ENCODE assay signal across 17 cellular contexts in the genomic region with DNA sequence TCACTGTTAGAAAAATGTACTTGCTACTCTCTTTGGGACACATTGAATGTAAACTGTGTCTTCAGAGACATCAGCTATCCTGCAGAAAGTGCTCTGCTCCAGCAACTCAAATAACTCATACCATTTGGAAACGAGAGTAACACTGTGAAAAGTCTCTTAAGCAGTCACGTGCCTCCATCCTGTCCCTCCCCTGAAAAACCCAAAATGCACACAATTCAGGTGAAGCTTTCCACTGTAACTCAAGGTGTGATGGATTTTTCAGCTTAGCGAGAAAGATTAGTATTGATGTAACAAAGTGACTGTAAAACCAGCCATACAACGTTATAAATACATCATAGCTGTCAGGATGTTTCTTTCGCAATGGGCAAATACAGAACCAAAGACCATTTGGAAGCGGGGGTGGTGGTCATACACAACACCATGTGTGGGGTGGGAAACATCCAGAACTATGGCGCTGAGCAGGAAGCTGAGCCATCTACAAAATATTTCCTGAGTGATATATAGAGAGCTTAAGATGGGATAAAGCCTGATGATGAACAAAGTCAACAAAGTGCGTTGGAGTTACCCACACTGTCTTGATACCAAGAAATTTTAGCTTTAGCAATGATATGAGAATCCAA.
DNase-seq lines count a peak whose midpoint lies in the region; ATAC-seq and TF ChIP-seq lines count a peak whose summit lies in the region.
"Had no signal": no experiment of that assay in that cellular context is flagged by ENCODE, and none has a peak within 500 bp of the region (broad histone marks: within the 10 kb centered on the region; RNA-seq: fewer than 3 reads in every experiment).

No MANE protein-coding gene starts in this region.

- H3K27ac Mint-ChIP-seq in activated CD8-positive, alpha-beta T cell treated with anti-CD3 and anti-CD28 coated beads for 36 hours = peak overlapping the region; percentile 73
- no peak overlapping the region for H3K27ac Mint-ChIP-seq in activated CD8-positive, alpha-beta T cell treated with anti-CD3 and anti-CD28 coated beads, Interleukin-2, amount 10 ng/mL, durations not matched to agents 7 days and 5 days

- peaks cover 44% of the 10 kb centered on the region for H3K36me3 Mint-ChIP-seq in activated CD8-positive, alpha-beta T cell treated with anti-CD3 and anti-CD28 coated beads for 36 hours (ENCODE audit: low read depth)
- peaks cover 5% of the 10 kb centered on the region for H3K36me3 Mint-ChIP-seq in activated CD8-positive, alpha-beta T cell treated with anti-CD3 and anti-CD28 coated beads, Interleukin-2, amount 10 ng/mL, durations not matched to agents 7 days and 5 days (ENCODE audit: low read depth)

- no peak for TF ChIP-seq CTCF in activated CD8-positive, alpha-beta T cell treated with anti-CD3 and anti-CD28 coated beads for 36 hours (IDR thresholded peaks at IDR 0.05)

- no peak for ATAC-seq in activated CD8-positive, alpha-beta T cell treated with anti-CD3 and anti-CD28 coated beads for 36 hours
- ATAC-seq in activated CD8-positive, alpha-beta T cell treated with anti-CD3 and anti-CD28 coated beads, Interleukin-2, amount 10 ng/mL, durations not matched to agents 7 days and 5 days = no peak
- ATAC-seq in HG03095 (IDR thresholded peaks at IDR 0.05; ENCODE audit: unreplicated experiment) = no peak
- ATAC-seq: activated T-cell treated with anti-CD3 and anti-CD28 coated beads, Interleukin-2, amount 50 U/mL, for 4 hours; right cardiac atrium; Right ventricle myocardium inferior had no signal

- no peak overlapping the region for H3K4me3 Mint-ChIP-seq in activated CD8-positive, alpha-beta T cell treated with anti-CD3 and anti-CD28 coated beads for 36 hours
- H3K4me3 Mint-ChIP-seq in activated CD8-positive, alpha-beta T cell treated with anti-CD3 and anti-CD28 coated beads, Interleukin-2, amount 10 ng/mL, durations not matched to agents 7 days and 5 days = no peak overlapping the region
- H3K4me3 Mint-ChIP-seq: activated T-cell treated with anti-CD3 and anti-CD28 coated beads, Interleukin-2, amount 50 U/mL, for 4 hours had no signal

- CTCF ChIA-PET in activated CD8-positive, alpha-beta T cell treated with anti-CD3 and anti-CD28 coated beads for 36 hours (lab: Charles Lee) = interaction anchor here (0.9 to 1.8 kb wide), 2 partner anchors 9 to 14 kb away, joined by 3 to 5 read pairs; no protein-coding TSS in a partner anchor
- CTCF ChIA-PET in activated CD8-positive, alpha-beta T cell treated with anti-CD3 and anti-CD28 coated beads, Interleukin-2, amount 10 ng/mL, durations not matched to agents 7 days and 5 days (lab: Charles Lee) = no interaction called here

- intact Hi-C loops in activated CD8-positive, alpha-beta T cell treated with anti-CD3 and anti-CD28 coated beads for 36 hours (cut with micrococcal nuclease) = no loop called here

- peak overlapping the region; percentile 8 for H3K4me3 ChIP-seq in skeletal muscle cell (ENCODE audit: low read depth, low read length)
- H3K4me3 ChIP-seq: esophagus muscularis mucosa, thoracic aorta had no signal

- H3K4me1 Mint-ChIP-seq in activated CD8-positive, alpha-beta T cell treated with anti-CD3 and anti-CD28 coated beads for 36 hours (ENCODE audit: low read depth) = peaks cover 79% of the 10 kb centered on the region
- H3K4me1 Mint-ChIP-seq in activated CD8-positive, alpha-beta T cell treated with anti-CD3 and anti-CD28 coated beads, Interleukin-2, amount 10 ng/mL, durations not matched to agents 7 days and 5 days (ENCODE audit: low read depth) = peaks cover 5% of the 10 kb centered on the region

- H3K9me3 Mint-ChIP-seq in activated CD8-positive, alpha-beta T cell treated with anti-CD3 and anti-CD28 coated beads for 36 hours = no peaks in the 10 kb centered on the region
- no peaks in the 10 kb centered on the region for H3K9me3 Mint-ChIP-seq in activated CD8-positive, alpha-beta T cell treated with anti-CD3 and anti-CD28 coated beads, Interleukin-2, amount 10 ng/mL, durations not matched to agents 7 days and 5 days (ENCODE audit: insufficient read depth)
- H3K9me3 Mint-ChIP-seq: activated T-cell treated with anti-CD3 and anti-CD28 coated beads, Interleukin-2, amount 50 U/mL, for 4 hours had no signal

- DNase-seq in activated CD8-positive, alpha-beta T cell treated with anti-CD3 and anti-CD28 coated beads for 36 hours = no peak
- no peak for DNase-seq in activated CD8-positive, alpha-beta T cell treated with anti-CD3 and anti-CD28 coated beads, Interleukin-2, amount 10 ng/mL, durations not matched to agents 7 days and 5 days
- DNase-seq in NCI-H226 (peak; percentile 95), dermis blood vessel endothelial cell (peak; percentile 66), skeletal muscle cell (ENCODE audit: low read depth) (peak; percentile 98), NCI-H2107 treated with DMSO at 0.1 percent for 48 hours (lab: John Stamatoyannopoulos, UW; ENCODE audit: unreplicated experiment) (no peak), GM19238 (ENCODE audit: insufficient read length, low spot score) (no peak)
- DNase-seq: 8988T; activated T-cell treated with anti-CD3 and anti-CD28 coated beads, Interleukin-2, amount 50 U/mL, for 4 hours; caudate nucleus; NCI-H1105 treated with DMSO at 0.1 percent for 48 hours; NCI-H446 treated with DMSO at 0.1 percent for 48 hours; right cardiac atrium had no signal

- no peaks in the 10 kb centered on the region for H3K27me3 Mint-ChIP-seq in activated CD8-positive, alpha-beta T cell treated with anti-CD3 and anti-CD28 coated beads for 36 hours
- H3K27me3 Mint-ChIP-seq in activated CD8-positive, alpha-beta T cell treated with anti-CD3 and anti-CD28 coated beads, Interleukin-2, amount 10 ng/mL, durations not matched to agents 7 days and 5 days (ENCODE audit: low read depth) = no peaks in the 10 kb centered on the region

- POLR2A ChIA-PET in activated CD8-positive, alpha-beta T cell treated with anti-CD3 and anti-CD28 coated beads for 36 hours (lab: Charles Lee) = interaction anchor here (1.2 to 1.4 kb wide), 4 partner anchors 9 to 70 kb away, joined by 3 to 5 read pairs (median 4); no protein-coding TSS in a partner anchor
- POLR2A ChIA-PET in activated CD8-positive, alpha-beta T cell treated with anti-CD3 and anti-CD28 coated beads, Interleukin-2, amount 10 ng/mL, durations not matched to agents 7 days and 5 days (lab: Charles Lee) = no interaction called here

Comparison
In these comparisons a context has a peak if more than half of its experiments do, and no peak if none do; other contexts are left out.
1. DNase-seq: peak in NCI-H226 (single experiment), dermis blood vessel endothelial cell (single experiment) and skeletal muscle cell (single experiment); none in activated CD8-positive, alpha-beta T cell treated with anti-CD3 and anti-CD28 coated beads for 36 hours (single experiment), activated CD8-positive, alpha-beta T cell treated with anti-CD3 and anti-CD28 coated beads, Interleukin-2, amount 10 ng/mL, durations not matched to agents 7 days and 5 days (single experiment), NCI-H2107 treated with DMSO at 0.1 percent for 48 hours (single experiment) and GM19238 (single experiment).